In the genomic region with DNA sequence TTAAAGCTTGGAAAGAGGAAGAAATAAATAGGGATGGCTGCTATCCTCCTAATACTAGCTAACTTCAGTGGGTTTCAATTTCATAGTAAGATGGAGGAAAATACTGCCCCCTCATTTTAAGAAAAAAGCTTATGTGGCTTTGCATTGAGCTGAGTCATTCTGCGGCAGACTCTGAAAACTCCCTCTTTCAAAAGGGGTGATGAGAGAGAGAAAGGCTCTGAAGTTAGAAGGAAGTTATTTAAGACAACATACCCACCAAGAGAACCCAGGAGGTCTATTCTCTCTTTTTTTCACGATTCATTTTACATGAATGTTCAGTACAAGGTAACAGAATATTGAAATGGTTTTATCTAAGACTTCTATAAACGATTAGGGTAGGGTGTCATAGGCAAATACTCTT, we compare ENCODE assay signal across 10 cellular contexts. TPM values are rescaled to one million over a fixed set of nuclear protein-coding genes. Genes with fewer than 3 reads are reported as not detected.
DNase-seq lines count a peak whose midpoint lies in the region; ATAC-seq and FAIRE-seq lines count a peak whose summit lies in the region.
"Had no signal": no experiment of that assay in that cellular context is flagged by ENCODE, and none has a peak within 500 bp of the region (broad histone marks: within the 10 kb centered on the region; RNA-seq: fewer than 3 reads in every experiment).

No MANE protein-coding gene starts in this region.

- DNase-seq in activated T-helper 1 cell treated with anti-CD3 and anti-CD28 coated beads, Interleukin-12 subunit alpha, Interleukin-12 subunit beta, Interleukin-2, Interleukin-4 antibody, amounts not matched to agents 30 ng/mL and 10 ng/mL and 1 ng/mL, durations not matched to agents 14 hours and 24 hours and 36 hours (ENCODE audit: low spot score) = no peak
- DNase-seq in SW480 (ENCODE audit: low spot score) (no peak), frontal cortex (ENCODE audit: low spot score in 2 of 2) (no peak), midbrain (lab: John Stamatoyannopoulos, UW) (no peak), NCI-H345 treated with DMSO at 0.1 percent for 48 hours (lab: John Stamatoyannopoulos, UW; ENCODE audit: unreplicated experiment) (no peak)
- DNase-seq: KG1 had no signal

- H3K27me3 Mint-ChIP-seq in activated T-helper 1 cell treated with anti-CD3 and anti-CD28 coated beads, Interleukin-12 subunit alpha, Interleukin-12 subunit beta, Interleukin-2, Interleukin-4 antibody, amounts not matched to agents 30 ng/mL and 10 ng/mL and 1 ng/mL, durations not matched to agents 14 hours and 24 hours and 36 hours (ENCODE audit: insufficient read depth) = peaks cover 67% of the 10 kb centered on the region

- peaks cover 16% of the 10 kb centered on the region for H3K9me3 Mint-ChIP-seq in activated T-helper 1 cell treated with anti-CD3 and anti-CD28 coated beads, Interleukin-12 subunit alpha, Interleukin-12 subunit beta, Interleukin-2, Interleukin-4 antibody, amounts not matched to agents 30 ng/mL and 10 ng/mL and 1 ng/mL, durations not matched to agents 14 hours and 24 hours and 36 hours
- H3K9me3 Mint-ChIP-seq: activated T-helper 2 cell treated with anti-CD3 and anti-CD28 coated beads, Interferon-gamma antibody, Interleukin-2, Interleukin-4, amounts not matched to agents 10 μg/mL and 5 μg/mL and 100 μg/mL, durations not matched to agents 14 hours and 24 hours and 36 hours had no signal

- H3K4me3 Mint-ChIP-seq in activated T-helper 1 cell treated with anti-CD3 and anti-CD28 coated beads, Interleukin-12 subunit alpha, Interleukin-12 subunit beta, Interleukin-2, Interleukin-4 antibody, amounts not matched to agents 30 ng/mL and 10 ng/mL and 1 ng/mL, durations not matched to agents 14 hours and 24 hours and 36 hours = peak overlapping the region; percentile 9

- peaks cover 33% of the 10 kb centered on the region for H3K4me1 Mint-ChIP-seq in activated T-helper 1 cell treated with anti-CD3 and anti-CD28 coated beads, Interleukin-12 subunit alpha, Interleukin-12 subunit beta, Interleukin-2, Interleukin-4 antibody, amounts not matched to agents 30 ng/mL and 10 ng/mL and 1 ng/mL, durations not matched to agents 14 hours and 24 hours and 36 hours (ENCODE audit: low read depth)

- peak; percentile 72 for ATAC-seq in GM18519 (IDR thresholded peaks at IDR 0.05; ENCODE audit: low FRiP score, unreplicated experiment)
- ATAC-seq in GM21447 (IDR thresholded peaks at IDR 0.05; ENCODE audit: unreplicated experiment) = peak; percentile 55
- ATAC-seq in HG03196 (IDR thresholded peaks at IDR 0.05; ENCODE audit: unreplicated experiment) = peak; percentile 53

- peaks cover 8% of the 10 kb centered on the region for H3K36me3 Mint-ChIP-seq in activated T-helper 1 cell treated with anti-CD3 and anti-CD28 coated beads, Interleukin-12 subunit alpha, Interleukin-12 subunit beta, Interleukin-2, Interleukin-4 antibody, amounts not matched to agents 30 ng/mL and 10 ng/mL and 1 ng/mL, durations not matched to agents 14 hours and 24 hours and 36 hours (ENCODE audit: low read depth)

- FAIRE-seq in frontal cortex (lab: Jason Lieb, UNC) = no peak

- H3K27ac Mint-ChIP-seq in activated T-helper 1 cell treated with anti-CD3 and anti-CD28 coated beads, Interleukin-12 subunit alpha, Interleukin-12 subunit beta, Interleukin-2, Interleukin-4 antibody, amounts not matched to agents 30 ng/mL and 10 ng/mL and 1 ng/mL, durations not matched to agents 14 hours and 24 hours and 36 hours = peak overlapping the region; percentile 10
- H3K27ac Mint-ChIP-seq: activated T-helper 2 cell treated with anti-CD3 and anti-CD28 coated beads, Interferon-gamma antibody, Interleukin-2, Interleukin-4, amounts not matched to agents 10 μg/mL and 5 μg/mL and 100 μg/mL, durations not matched to agents 14 hours and 24 hours and 36 hours had no signal

- intact Hi-C loops in activated T-helper 1 cell treated with anti-CD3 and anti-CD28 coated beads, Interleukin-12 subunit alpha, Interleukin-12 subunit beta, Interleukin-2, Interleukin-4 antibody, amounts not matched to agents 30 ng/mL and 10 ng/mL and 1 ng/mL, durations not matched to agents 14 hours and 24 hours and 36 hours (cut with micrococcal nuclease) = loop anchor here (2.0 to 5.0 kb wide), 6 partner anchors 22 to 1786 kb away; a partner anchor contains a TSS

RNA-seq across cellular contexts. Expression of a gene that starts 4.5 kb away (rescaled TPM):
- 0.15 TPM in 1 of 2 replicates, not detected in the other for total RNA-seq in activated T-helper 1 cell treated with anti-CD3 and anti-CD28 coated beads, Interleukin-12 subunit alpha, Interleukin-12 subunit beta, Interleukin-2, Interleukin-4 antibody, amounts not matched to agents 30 ng/mL and 10 ng/mL and 1 ng/mL, durations not matched to agents 14 hours and 24 hours and 36 hours
- not detected for total RNA-seq in frontal cortex
- total RNA-seq: activated T-helper 2 cell treated with anti-CD3 and anti-CD28 coated beads, Interferon-gamma antibody, Interleukin-2, Interleukin-4, amounts not matched to agents 10 μg/mL and 5 μg/mL and 100 μg/mL, durations not matched to agents 14 hours and 24 hours and 36 hours had no signal

RNA-seq across cellular contexts. Expression of a gene that starts 42.7 kb away (rescaled TPM):
- total RNA-seq in activated T-helper 1 cell treated with anti-CD3 and anti-CD28 coated beads, Interleukin-12 subunit alpha, Interleukin-12 subunit beta, Interleukin-2, Interleukin-4 antibody, amounts not matched to agents 30 ng/mL and 10 ng/mL and 1 ng/mL, durations not matched to agents 14 hours and 24 hours and 36 hours = 51.3 and 54.0 TPM in 2 replicates
- 92.1 TPM for total RNA-seq in frontal cortex
